Comparison of ENCODE assay signal across 25 cellular contexts in the genomic region with DNA sequence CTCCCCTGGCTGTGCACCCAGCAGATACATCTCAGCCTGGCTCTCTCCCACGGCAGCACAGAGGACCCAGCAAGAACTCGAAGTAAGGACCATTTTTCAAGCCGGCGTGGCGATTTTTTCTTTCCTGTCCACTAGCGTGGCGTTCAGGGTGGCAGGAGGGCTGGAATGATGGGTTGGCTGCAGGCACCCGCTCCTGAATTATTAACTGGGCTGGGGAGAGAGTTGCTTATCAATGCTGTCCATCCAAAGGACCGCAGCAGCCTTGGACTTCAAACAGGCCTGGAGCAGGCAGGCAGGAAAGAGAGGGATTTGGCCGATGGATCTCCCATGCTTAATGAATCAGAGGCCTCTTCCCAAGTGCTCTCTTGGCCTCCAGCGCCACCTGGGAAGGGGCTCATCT. TPM values are rescaled to one million over a fixed set of nuclear protein-coding genes. Genes with fewer than 3 reads are reported as not detected.
"Had no signal": no experiment of that assay in that cellular context is flagged by ENCODE, and none has a peak within 500 bp of the region (broad histone marks: within the 10 kb centered on the region; RNA-seq: fewer than 3 reads in every experiment).

No MANE protein-coding gene starts in this region.

- H3K4me1 ChIP-seq: SJSA1 had no signal

- H3K36me3 ChIP-seq: SJSA1 had no signal

- H3K27ac ChIP-seq: HL-60, SJSA1, SK-N-MC had no signal

- H3K9me3 ChIP-seq: SJSA1 had no signal

- H3K27me3 ChIP-seq: SJSA1 had no signal

- FAIRE-seq: HTR-8/SVneo, RCC 7860 had no signal

- H3K4me3 ChIP-seq: SJSA1, SK-N-MC had no signal

- DNase-seq: KBM-7, MV-4-11, NCI-H1048, NCI-H1105, NCI-H1417, NCI-H1436 treated with DMSO at 0.1 percent for 48 hours, NCI-H1694, NCI-H187 treated with DMSO at 0.1 percent for 48 hours, NCI-H2029 treated with DMSO at 0.1 percent for 48 hours, NCI-H2171 treated with DMSO at 0.1 percent for 48 hours, NCI-H345, NCI-H446 treated with DMSO at 0.1 percent for 48 hours, NCI-H510A treated with DMSO at 0.1 percent for 48 hours, NCI-H526, NCI-H748 treated with DMSO at 0.1 percent for 48 hours, Right ventricle myocardium superior, RPMI8226, SIG-M5 had no signal

RNA-seq across cellular contexts. Expression of a gene that starts 7.0 kb away (rescaled TPM):
- total RNA-seq: LHCN-M2, MCF 10A, Right ventricle myocardium superior, SJSA1 had no signal
